Comparison of ENCODE assay signal across 31 cellular contexts in the genomic region with DNA sequence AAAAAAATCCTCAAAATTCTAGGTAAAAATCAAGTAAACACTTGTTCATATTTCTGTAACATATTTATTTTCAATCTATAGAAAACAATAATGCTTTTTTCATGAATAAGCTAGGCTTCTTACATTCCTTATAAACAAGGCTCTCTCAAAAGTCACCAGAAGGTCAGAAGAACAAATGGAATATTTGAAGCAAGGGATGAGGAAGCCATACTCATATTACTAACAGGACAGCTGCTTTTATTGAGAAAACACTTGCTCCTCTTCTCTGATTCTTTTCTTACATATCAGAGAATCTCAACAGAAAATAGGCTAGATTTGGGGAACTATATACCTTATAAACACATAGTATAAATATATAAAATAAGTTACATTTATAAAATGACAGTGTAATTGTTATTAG.
DNase-seq lines count a peak whose midpoint lies in the region; ATAC-seq and TF ChIP-seq lines count a peak whose summit lies in the region.
"Had no signal": no experiment of that assay in that cellular context is flagged by ENCODE, and none has a peak within 500 bp of the region (broad histone marks: within the 10 kb centered on the region; RNA-seq: fewer than 3 reads in every experiment).

No MANE protein-coding gene starts in this region.

- ATAC-seq in SK-N-SH treated with all-trans-retinoic acid at 6 μM for 48 hours (no peak), HG03354 (IDR thresholded peaks at IDR 0.05; ENCODE audit: poor library complexity, severe bottlenecking, unreplicated experiment) (no peak), HG02798 (IDR thresholded peaks at IDR 0.05; ENCODE audit: poor library complexity, unreplicated experiment) (no peak)
- ATAC-seq: HCT116; naive thymus-derived CD8-positive, alpha-beta T cell; Panc1; right cardiac atrium had no signal

- no peak overlapping the region for H2AFZ ChIP-seq in SK-N-SH (ENCODE audit: low read depth)

- peaks cover 79% of the 10 kb centered on the region for H3K4me1 Mint-ChIP-seq in nephron
- H3K4me1 Mint-ChIP-seq: CD4-positive, CD25-positive, alpha-beta regulatory T cell; naive thymus-derived CD8-positive, alpha-beta T cell had no signal

- H3K27me3 ChIP-seq in SK-N-SH (ENCODE audit: insufficient read depth) = no peaks in the 10 kb centered on the region
- H3K27me3 ChIP-seq in brain microvascular endothelial cell (replicated peaks) = no peaks in the 10 kb centered on the region
- H3K27me3 ChIP-seq in tibial artery = no peaks in the 10 kb centered on the region
- H3K27me3 ChIP-seq: breast epithelium, ovary, thyroid gland had no signal

- peak overlapping the region; percentile 73 to 97 (median 84) for H3K27ac Mint-ChIP-seq in nephron
- H3K27ac Mint-ChIP-seq: CD4-positive, CD25-positive, alpha-beta regulatory T cell; naive thymus-derived CD8-positive, alpha-beta T cell; stimulated activated naive CD8-positive, alpha-beta T cell treated with anti-CD3 and anti-CD28 coated beads, Interleukin-15, Interleukin-2, amounts not matched to agents 100 ng/mL and 50 ng/mL, for 24 hours had no signal

- H3K36me3 ChIP-seq in SK-N-SH (replicated peaks in 1 of 2; ENCODE audit: control insufficient read depth in 1 of 2, insufficient read depth in 2 of 2, low read length in 1 of 2) (peaks cover 65 to 79% of the 10 kb centered on the region in 2 experiments), brain microvascular endothelial cell (replicated peaks) (peaks cover 55% of the 10 kb centered on the region), tibial artery (peaks cover 5 to 16% (median 6%) of the 10 kb centered on the region in 3 donors)
- H3K36me3 ChIP-seq: breast epithelium, ovary had no signal

- TF ChIP-seq CTCF in SK-N-SH (IDR thresholded peaks at IDR 0.05) = no peak
- TF ChIP-seq CTCF in brain microvascular endothelial cell (IDR thresholded peaks at IDR 0.05; ENCODE audit: low read depth, low read length, missing control alignments) = no peak
- TF ChIP-seq CTCF in nephron (IDR thresholded peaks at IDR 0.05; ENCODE audit: unreplicated experiment in 3 of 3) = no peak
- no peak for TF ChIP-seq CTCF in tibial artery (IDR thresholded peaks at IDR 0.05)

- intact Hi-C loops in tibial artery (cut with DNase I; ENCODE audit: low total_unique reads) = no loop called here

- no peaks in the 10 kb centered on the region for H3K9me3 Mint-ChIP-seq in nephron
- H3K9me3 Mint-ChIP-seq: CD4-positive, CD25-positive, alpha-beta regulatory T cell; naive thymus-derived CD8-positive, alpha-beta T cell; stimulated activated naive CD8-positive, alpha-beta T cell treated with anti-CD3 and anti-CD28 coated beads, Interleukin-15, Interleukin-2, amounts not matched to agents 100 ng/mL and 50 ng/mL, for 24 hours had no signal

- DNase-seq in SK-N-SH (no peak), brain microvascular endothelial cell (no peak), tibial artery (no peak), HuH-7.5 (ENCODE audit: low spot score) (no peak)
- DNase-seq: activated CD8-positive, alpha-beta memory T cell treated with anti-CD3 and anti-CD28 coated beads for 24 hours; activated gamma-delta T cell treated with Interleukin-2 at 50 U/mL for 16 hours; activated T-cell treated with anti-CD3 and anti-CD28 coated beads, Interleukin-2, amount 50 U/mL, for 1 hour; CD4-positive, CD25-positive, alpha-beta regulatory T cell; cortex of kidney; EL; Kasumi-1; kidney glomerular epithelial cell; naive thymus-derived CD8-positive, alpha-beta T cell; NCI-H1048; NCI-H1694 treated with DMSO at 0.1 percent for 48 hours; NCI-H2171 treated with DMSO at 0.1 percent for 48 hours; NCI-H524 treated with DMSO at 0.1 percent for 48 hours; NK-92 treated with Interleukin-12 subunit alpha and Interleukin-12 subunit beta, amount 100 ng/mL, for 24 hours; ovary; right cardiac atrium; stimulated activated CD4-positive, alpha-beta T cell treated with anti-CD3 and anti-CD28 coated beads, Interleukin-15, amount 100 ng/mL, for 24 hours; thyroid gland had no signal

- peaks cover 26% of the 10 kb centered on the region for H3F3A ChIP-seq in SK-N-SH (replicated peaks; ENCODE audit: insufficient read depth)

- H3K4me2 ChIP-seq in SK-N-SH = no peak overlapping the region

- CTCF ChIA-PET in SK-N-SH (lab: Yijun Ruan, JAX) = interaction anchor here (0.7 to 1.9 kb wide), 4 partner anchors 10 to 216 kb away, joined by 3 to 12 read pairs (median 4); no protein-coding TSS in a partner anchor

- H3K27ac ChIP-seq in SK-N-SH (ENCODE audit: low read depth in 2 of 2, low read length in 1 of 2) (peak overlapping the region; percentile 69 to 99), brain microvascular endothelial cell (peak overlapping the region; percentile 65), tibial artery (peak overlapping the region; percentile 81 to 84)
- H3K27ac ChIP-seq: 22Rv1 had no signal

- no peaks in the 10 kb centered on the region for H3K27me3 Mint-ChIP-seq in nephron (ENCODE audit: low read depth)
- H3K27me3 Mint-ChIP-seq: CD4-positive, CD25-positive, alpha-beta regulatory T cell; naive thymus-derived CD8-positive, alpha-beta T cell; stimulated activated naive CD8-positive, alpha-beta T cell treated with anti-CD3 and anti-CD28 coated beads, Interleukin-15, Interleukin-2, amounts not matched to agents 100 ng/mL and 50 ng/mL, for 24 hours had no signal

- H3K9me2 ChIP-seq in SK-N-SH = no peaks in the 10 kb centered on the region

- H3K9ac ChIP-seq in SK-N-SH = 0 out of 2 replicates have a peak overlapping the region, but pooled peaks have one; percentile 33

- no peaks in the 10 kb centered on the region for H3K9me3 ChIP-seq in SK-N-SH
- H3K9me3 ChIP-seq in tibial artery = no peaks in the 10 kb centered on the region
- H3K9me3 ChIP-seq: breast epithelium, ovary, thyroid gland had no signal

- TF ChIP-seq RAD21 in SK-N-SH (IDR thresholded peaks at IDR 0.05; ENCODE audit: low read length) = no peak

- no peaks in the 10 kb centered on the region for H4K20me1 ChIP-seq in SK-N-SH (ENCODE audit: insufficient read depth)

- POLR2A ChIA-PET in SK-N-SH (lab: Yijun Ruan, JAX) = no interaction called here

- TF ChIP-seq EP300 in SK-N-SH (IDR thresholded peaks at IDR 0.05; ENCODE audit: borderline replicate concordance in 1 of 2, low read depth in 1 of 2, low read length in 1 of 2) = no peak

- H3K4me3 Mint-ChIP-seq in nephron = peak overlapping the region in 1 of 3 experiments; percentile 71
- H3K4me3 Mint-ChIP-seq: CD4-positive, CD25-positive, alpha-beta regulatory T cell; naive thymus-derived CD8-positive, alpha-beta T cell; stimulated activated naive CD8-positive, alpha-beta T cell treated with anti-CD3 and anti-CD28 coated beads, Interleukin-15, Interleukin-2, amounts not matched to agents 100 ng/mL and 50 ng/mL, for 24 hours had no signal

- H3K79me2 ChIP-seq in SK-N-SH (ENCODE audit: insufficient read depth) = peaks cover 41% of the 10 kb centered on the region

- H3K4me3 ChIP-seq in SK-N-SH (ENCODE audit: low read depth in 2 of 2, low read length in 1 of 2) (no peak overlapping the region), brain microvascular endothelial cell (ENCODE audit: low read depth, low read length) (no peak overlapping the region), tibial artery (no peak overlapping the region)
- H3K4me3 ChIP-seq: breast epithelium, ovary, thyroid gland had no signal

- H3K36me3 Mint-ChIP-seq in nephron (ENCODE audit: low read depth) = peaks cover 20% of the 10 kb centered on the region

- H3K4me1 ChIP-seq in SK-N-SH (ENCODE audit: control insufficient read depth in 1 of 2, insufficient read depth in 2 of 2, low read depth in 1 of 2, low read length in 1 of 2) (peaks cover 35 to 40% of the 10 kb centered on the region in 2 experiments; a peak in 3 of 4 replicates), tibial artery (peaks cover 6 to 70% (median 35%) of the 10 kb centered on the region in 4 donors)
- H3K4me1 ChIP-seq: breast epithelium, thyroid gland had no signal

- in situ Hi-C loops in brain microvascular endothelial cell (cut with HindIII; ENCODE audit: low pct_ligation_motif_present, low sequenced_read_pairs) = loop anchor here (25.0 kb wide), 1 partner anchor 209 kb away; no protein-coding TSS in a partner anchor

TF ChIP-seq in SK-N-SH, 30 proteins besides CTCF, POLR2A, EP300 and RAD21 (continues in another document):
- TF ChIP-seq SMC3 (IDR thresholded peaks at IDR 0.05; ENCODE audit: low read depth, low read length) (no peak), TCF12 (IDR thresholded peaks at IDR 0.05) (no peak)
- TF ChIP-seq, protein P1, sequence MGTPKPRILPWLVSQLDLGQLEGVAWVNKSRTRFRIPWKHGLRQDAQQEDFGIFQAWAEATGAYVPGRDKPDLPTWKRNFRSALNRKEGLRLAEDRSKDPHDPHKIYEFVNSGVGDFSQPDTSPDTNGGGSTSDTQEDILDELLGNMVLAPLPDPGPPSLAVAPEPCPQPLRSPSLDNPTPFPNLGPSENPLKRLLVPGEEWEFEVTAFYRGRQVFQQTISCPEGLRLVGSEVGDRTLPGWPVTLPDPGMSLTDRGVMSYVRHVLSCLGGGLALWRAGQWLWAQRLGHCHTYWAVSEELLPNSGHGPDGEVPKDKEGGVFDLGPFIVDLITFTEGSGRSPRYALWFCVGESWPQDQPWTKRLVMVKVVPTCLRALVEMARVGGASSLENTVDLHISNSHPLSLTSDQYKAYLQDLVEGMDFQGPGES (IDR thresholded peaks at IDR 0.05; ENCODE audit: low read depth, low read length) = no peak

TF ChIP-seq in SK-N-SH treated with all-trans-retinoic acid at 6 μM for 48 hours, 23 proteins besides CTCF, POLR2A, EP300 and RAD21 (continues in another document):
- TF ChIP-seq, protein P2, sequence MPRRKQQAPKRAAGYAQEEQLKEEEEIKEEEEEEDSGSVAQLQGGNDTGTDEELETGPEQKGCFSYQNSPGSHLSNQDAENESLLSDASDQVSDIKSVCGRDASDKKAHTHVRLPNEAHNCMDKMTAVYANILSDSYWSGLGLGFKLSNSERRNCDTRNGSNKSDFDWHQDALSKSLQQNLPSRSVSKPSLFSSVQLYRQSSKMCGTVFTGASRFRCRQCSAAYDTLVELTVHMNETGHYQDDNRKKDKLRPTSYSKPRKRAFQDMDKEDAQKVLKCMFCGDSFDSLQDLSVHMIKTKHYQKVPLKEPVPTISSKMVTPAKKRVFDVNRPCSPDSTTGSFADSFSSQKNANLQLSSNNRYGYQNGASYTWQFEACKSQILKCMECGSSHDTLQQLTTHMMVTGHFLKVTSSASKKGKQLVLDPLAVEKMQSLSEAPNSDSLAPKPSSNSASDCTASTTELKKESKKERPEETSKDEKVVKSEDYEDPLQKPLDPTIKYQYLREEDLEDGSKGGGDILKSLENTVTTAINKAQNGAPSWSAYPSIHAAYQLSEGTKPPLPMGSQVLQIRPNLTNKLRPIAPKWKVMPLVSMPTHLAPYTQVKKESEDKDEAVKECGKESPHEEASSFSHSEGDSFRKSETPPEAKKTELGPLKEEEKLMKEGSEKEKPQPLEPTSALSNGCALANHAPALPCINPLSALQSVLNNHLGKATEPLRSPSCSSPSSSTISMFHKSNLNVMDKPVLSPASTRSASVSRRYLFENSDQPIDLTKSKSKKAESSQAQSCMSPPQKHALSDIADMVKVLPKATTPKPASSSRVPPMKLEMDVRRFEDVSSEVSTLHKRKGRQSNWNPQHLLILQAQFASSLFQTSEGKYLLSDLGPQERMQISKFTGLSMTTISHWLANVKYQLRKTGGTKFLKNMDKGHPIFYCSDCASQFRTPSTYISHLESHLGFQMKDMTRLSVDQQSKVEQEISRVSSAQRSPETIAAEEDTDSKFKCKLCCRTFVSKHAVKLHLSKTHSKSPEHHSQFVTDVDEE (CRISPR knock-in tag; IDR thresholded peaks at IDR 0.05) = no peak
